ENCODE assay signal across 10 cellular contexts in genomic region chr19:38596057-38596981, GRCh38. TPM values are rescaled to one million over a fixed set of nuclear protein-coding genes. Genes with fewer than 3 reads are reported as not detected.
DNase-seq lines count a peak whose midpoint lies in the region; ATAC-seq and TF ChIP-seq lines count a peak whose summit lies in the region.
"Had no signal": no experiment of that assay in that cellular context is flagged by ENCODE, and none has a peak within 500 bp of the region (broad histone marks: within the 10 kb centered on the region; RNA-seq: fewer than 3 reads in every experiment).

No MANE protein-coding gene starts in this region.

- no peaks in the 10 kb centered on the region for H3K27me3 ChIP-seq in right atrium auricular region

- H3K4me3 Mint-ChIP-seq in activated B cell treated with CpG ODN at 0.5 μM for 24 hours = no peak overlapping the region

- H3K4me1 ChIP-seq in right atrium auricular region = peaks cover 0 to 8% of the 10 kb centered on the region in 2 donors

- POLR2A ChIA-PET in activated B cell treated with CpG ODN at 0.5 μM for 24 hours (lab: Charles Lee) = interaction anchor here (0.6 to 1.4 kb wide), 3 partner anchors 18 to 40 kb away, joined by 3 to 6 read pairs (median 6); no protein-coding TSS in a partner anchor

- H3K4me3 ChIP-seq in right atrium auricular region = peak overlapping the region in 1 of 2 donors; percentile 19
- H3K4me3 ChIP-seq: SK-N-MC had no signal

- intact Hi-C loops in Right ventricle myocardium superior (cut with DNase I) = no loop called here
- intact Hi-C loops in activated B cell treated with CpG ODN at 0.5 μM for 24 hours (cut with micrococcal nuclease) = no loop called here

- CTCF ChIA-PET in activated B cell treated with CpG ODN at 0.5 μM for 24 hours (lab: Charles Lee) = no interaction called here

- H3K36me3 ChIP-seq in right atrium auricular region = no peaks in the 10 kb centered on the region
- H3K36me3 ChIP-seq: heart left ventricle had no signal

- H3K36me3 Mint-ChIP-seq in activated B cell treated with CpG ODN at 0.5 μM for 24 hours (ENCODE audit: low read depth) = peaks cover 66% of the 10 kb centered on the region

- no peaks in the 10 kb centered on the region for H3K27me3 Mint-ChIP-seq in activated B cell treated with CpG ODN at 0.5 μM for 24 hours

- H3K9me3 Mint-ChIP-seq in activated B cell treated with CpG ODN at 0.5 μM for 24 hours = no peaks in the 10 kb centered on the region

- H3K9me3 ChIP-seq in right atrium auricular region = no peaks in the 10 kb centered on the region
- H3K9me3 ChIP-seq: heart left ventricle had no signal

- no peak for TF ChIP-seq CTCF in right atrium auricular region (IDR thresholded peaks at IDR 0.05)
- no peak for TF ChIP-seq CTCF in activated B cell treated with CpG ODN at 0.5 μM for 24 hours (IDR thresholded peaks at IDR 0.05)

- H3K4me1 Mint-ChIP-seq in activated B cell treated with CpG ODN at 0.5 μM for 24 hours = no peaks in the 10 kb centered on the region

- H3K27ac ChIP-seq in right atrium auricular region = no peak overlapping the region
- H3K27ac ChIP-seq: heart left ventricle, SK-N-MC had no signal

- no peak for DNase-seq in Right ventricle myocardium superior
- DNase-seq in right atrium auricular region (ENCODE audit: low spot score) = no peak
- DNase-seq in activated B cell treated with CpG ODN at 0.5 μM for 24 hours = no peak
- peak; percentile 76 for DNase-seq in iPS DF 19.7 (ENCODE audit: low read depth, low spot score)
- peak; percentile 15 to 42 for DNase-seq in stimulated activated CD4-positive, alpha-beta T cell treated with anti-CD3 and anti-CD28 coated beads, Interleukin-2, amount 100 ng/mL, for 48 hours
- DNase-seq in stimulated activated naive CD4-positive, alpha-beta T cell treated with Interleukin-2 at 50 U/mL for 16 hours (lab: John Stamatoyannopoulos, UW) = no peak
- DNase-seq in superior temporal gyrus (ENCODE audit: extremely low spot score) = no peak

- no peak overlapping the region for H3K27ac Mint-ChIP-seq in activated B cell treated with CpG ODN at 0.5 μM for 24 hours

- ATAC-seq in Right ventricle myocardium superior (ENCODE audit: poor library complexity) (peak; percentile 56), activated B cell treated with CpG ODN at 0.5 μM for 24 hours (ENCODE audit: low read depth) (peak; percentile 42), GM21723 (IDR thresholded peaks at IDR 0.05; ENCODE audit: unreplicated experiment) (no peak)

RNA-seq across cellular contexts. Expression of gene MAP4K1, which starts 21.4 kb away (rescaled TPM):
- 1.3 TPM for total RNA-seq in Right ventricle myocardium superior
- 1 to 10 TPM in 1 of 2 donors, under 1 TPM in 1; 0.83 to 4.2 TPM for total RNA-seq in right atrium auricular region
- 379 and 388 TPM in 2 replicates for total RNA-seq in activated B cell treated with CpG ODN at 0.5 μM for 24 hours

RNA-seq across cellular contexts. Expression of gene EIF3K, which starts 22.7 kb away (rescaled TPM):
- total RNA-seq in Right ventricle myocardium superior (644 TPM), right atrium auricular region (100 to 1,000 TPM; 716 to 786 TPM), activated B cell treated with CpG ODN at 0.5 μM for 24 hours (344 and 385 TPM in 2 replicates)

RNA-seq across cellular contexts. Expression of gene ACTN4, which starts 51.1 kb away (rescaled TPM):
- total RNA-seq in Right ventricle myocardium superior = 125 TPM
- total RNA-seq in right atrium auricular region = 100 to 1,000 TPM; 115 to 180 TPM
- total RNA-seq in activated B cell treated with CpG ODN at 0.5 μM for 24 hours = 197 and 198 TPM in 2 replicates

Comparison
In these comparisons a context has a peak if more than half of its experiments do, and no peak if none do; other contexts are left out.
1. DNase-seq: peak in iPS DF 19.7 (single experiment) and stimulated activated CD4-positive, alpha-beta T cell treated with anti-CD3 and anti-CD28 coated beads, Interleukin-2, amount 100 ng/mL, for 48 hours (2 of 2); none in Right ventricle myocardium superior (single experiment), right atrium auricular region (single experiment), activated B cell treated with CpG ODN at 0.5 μM for 24 hours (single experiment), stimulated activated naive CD4-positive, alpha-beta T cell treated with Interleukin-2 at 50 U/mL for 16 hours (single experiment) and superior temporal gyrus (single experiment).
2. RNA of gene MAP4K1, which starts 21.4 kb away (total RNA-seq): 379 to 388 TPM in activated B cell treated with CpG ODN at 0.5 μM for 24 hours; 0.83 to 4.2 TPM in right atrium auricular region and 1.3 TPM in Right ventricle myocardium superior (single experiment); every median in the first group is over 10 times any median in the second.